ENCODE assay signal across 8 cellular contexts in the genomic region with DNA sequence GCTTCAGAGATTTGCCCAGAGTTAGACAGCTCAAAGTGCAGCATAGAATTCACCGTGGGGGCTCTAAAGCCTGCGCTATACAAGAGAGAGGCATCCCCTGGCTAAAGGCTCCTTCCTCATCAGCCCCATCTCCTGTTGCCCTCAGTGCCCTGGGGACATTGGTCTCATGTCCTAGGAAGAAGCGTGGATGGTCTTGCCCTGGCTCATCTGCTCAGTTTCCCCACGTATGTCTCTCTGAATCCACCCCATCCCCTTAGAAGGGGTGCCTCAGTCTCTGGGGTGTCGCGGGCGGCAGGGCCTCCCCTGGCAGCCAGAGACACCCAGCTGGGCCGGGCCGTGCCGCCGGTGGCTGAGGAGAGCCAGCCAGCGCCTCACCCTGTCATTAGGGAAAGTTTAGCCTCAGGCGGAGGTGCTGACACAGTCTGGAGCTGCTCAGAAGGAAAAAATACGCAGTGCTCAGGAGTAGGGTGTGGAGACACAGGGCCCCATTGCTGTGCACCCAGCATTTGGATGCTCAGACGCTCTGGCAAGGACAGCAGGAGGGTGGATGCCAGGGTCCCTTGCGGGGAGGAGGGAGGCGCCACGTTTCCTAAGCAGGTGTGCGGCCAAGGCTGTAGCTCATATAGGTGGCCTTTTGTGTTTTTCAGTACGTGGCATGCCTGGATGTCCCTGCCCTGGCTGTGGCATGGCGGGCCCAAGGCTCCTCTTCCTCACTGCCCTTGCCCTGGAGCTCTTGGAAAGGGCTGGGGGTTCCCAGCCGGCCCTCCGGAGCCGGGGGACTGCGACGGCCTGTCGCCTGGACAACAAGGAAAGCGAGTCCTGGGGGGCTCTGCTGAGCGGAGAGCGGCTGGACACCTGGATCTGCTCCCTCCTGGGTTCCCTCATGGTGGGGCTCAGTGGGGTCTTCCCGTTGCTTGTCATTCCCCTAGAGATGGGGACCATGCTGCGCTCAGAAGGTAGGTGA. TPM values are rescaled to one million over a fixed set of nuclear protein-coding genes. Genes with fewer than 3 reads are reported as not detected.
DNase-seq lines count a peak whose midpoint lies in the region; ATAC-seq and TF ChIP-seq lines count a peak whose summit lies in the region.

No MANE protein-coding gene starts in this region.

- in situ Hi-C loops in GM13976 (cut with MboI; ENCODE audit: low sequenced_read_pairs, unreplicated experiment), result no loop called here

- no peaks in the 10 kb centered on the region for H3K9me3 Mint-ChIP-seq in stimulated activated naive CD8-positive, alpha-beta T cell treated with anti-CD3 and anti-CD28 coated beads, Interleukin-15, Interleukin-2, amounts not matched to agents 100 ng/mL and 50 ng/mL, for 24 hours
- H3K9me3 Mint-ChIP-seq in MCF 10A (ENCODE audit: unreplicated experiment), result no peaks in the 10 kb centered on the region

- no peak for DNase-seq in stimulated activated naive CD8-positive, alpha-beta T cell treated with anti-CD3 and anti-CD28 coated beads, Interleukin-15, Interleukin-2, amounts not matched to agents 100 U/mL and 50 U/mL, for 24 hours
- DNase-seq in MCF 10A (ENCODE audit: unreplicated experiment) (peak; percentile 66), NCI-H82 treated with DMSO at 0.1 percent for 48 hours (lab: John Stamatoyannopoulos, UW; ENCODE audit: unreplicated experiment) (no peak), GM13976 (ENCODE audit: low spot score) (no peak), AML-193 (lab: John Stamatoyannopoulos, UW) (no peak)

- peaks cover 18% of the 10 kb centered on the region for H3K4me1 Mint-ChIP-seq in stimulated activated naive CD8-positive, alpha-beta T cell treated with anti-CD3 and anti-CD28 coated beads, Interleukin-15, Interleukin-2, amounts not matched to agents 100 ng/mL and 50 ng/mL, for 24 hours (ENCODE audit: low read depth)
- H3K4me1 Mint-ChIP-seq in MCF 10A (ENCODE audit: insufficient read depth, unreplicated experiment), result peaks cover 36% of the 10 kb centered on the region

- H3K27me3 Mint-ChIP-seq in stimulated activated naive CD8-positive, alpha-beta T cell treated with anti-CD3 and anti-CD28 coated beads, Interleukin-15, Interleukin-2, amounts not matched to agents 100 ng/mL and 50 ng/mL, for 24 hours, result no peaks in the 10 kb centered on the region
- no peaks in the 10 kb centered on the region for H3K27me3 Mint-ChIP-seq in MCF 10A (ENCODE audit: insufficient read depth, unreplicated experiment)

- no peak for ATAC-seq in stimulated activated naive CD8-positive, alpha-beta T cell treated with anti-CD3 and anti-CD28 coated beads, Interleukin-15, Interleukin-2, amounts not matched to agents 100 U/mL and 50 U/mL, for 24 hours
- no peak for ATAC-seq in GM19035 (IDR thresholded peaks at IDR 0.05; ENCODE audit: unreplicated experiment)

- peaks cover 0 to 2% of the 10 kb centered on the region in 2 donors for H3K36me3 ChIP-seq in mucosa of rectum (ENCODE audit: control insufficient read depth in 2 of 2, insufficient read depth in 2 of 2, low read length in 2 of 2)

- peaks cover 6% of the 10 kb centered on the region for H3K36me3 Mint-ChIP-seq in stimulated activated naive CD8-positive, alpha-beta T cell treated with anti-CD3 and anti-CD28 coated beads, Interleukin-15, Interleukin-2, amounts not matched to agents 100 ng/mL and 50 ng/mL, for 24 hours (ENCODE audit: low read depth)
- peaks cover 43% of the 10 kb centered on the region for H3K36me3 Mint-ChIP-seq in MCF 10A (ENCODE audit: insufficient read depth, unreplicated experiment)

- intact Hi-C loops in MCF 10A (cut with micrococcal nuclease), result loop anchor here (2.0 to 5.0 kb wide), 2 partner anchors 45 to 232 kb away; a partner anchor contains a TSS

- H3K27ac Mint-ChIP-seq in stimulated activated naive CD8-positive, alpha-beta T cell treated with anti-CD3 and anti-CD28 coated beads, Interleukin-15, Interleukin-2, amounts not matched to agents 100 ng/mL and 50 ng/mL, for 24 hours, result peak overlapping the region; percentile 93
- H3K27ac Mint-ChIP-seq in MCF 10A (ENCODE audit: low read depth, unreplicated experiment), result peak overlapping the region; percentile 98

- peak overlapping the region in 1 of 2 donors; percentile 66 for H3K9ac ChIP-seq in mucosa of rectum (ENCODE audit: low read depth in 1 of 2, low read length in 2 of 2)

- no peak for TF ChIP-seq CTCF in MCF 10A (IDR thresholded peaks at IDR 0.05; ENCODE audit: unreplicated experiment)
- no peak for TF ChIP-seq CTCF in GM13976 (IDR thresholded peaks at IDR 0.05; ENCODE audit: borderline replicate concordance, control extremely low read depth, extremely low read depth, insufficient read depth, missing control alignments)

- POLR2A ChIA-PET in MCF 10A (lab: Yijun Ruan, JAX), result interaction anchor here (0.5 to 5.9 kb wide), 17 partner anchors 9 to 423 kb away, joined by 3 to 75 read pairs (median 4); a partner anchor contains a TSS

- peak overlapping the region; percentile 90 for H3K4me3 Mint-ChIP-seq in stimulated activated naive CD8-positive, alpha-beta T cell treated with anti-CD3 and anti-CD28 coated beads, Interleukin-15, Interleukin-2, amounts not matched to agents 100 ng/mL and 50 ng/mL, for 24 hours
- H3K4me3 Mint-ChIP-seq in MCF 10A (ENCODE audit: unreplicated experiment), result peak overlapping the region; percentile 93

- H3K4me1 ChIP-seq in mucosa of rectum (ENCODE audit: control insufficient read depth in 2 of 2, insufficient read depth in 2 of 2, low read length in 2 of 2), result peaks cover 17 to 19% of the 10 kb centered on the region in 2 donors

- no peaks in the 10 kb centered on the region for H3K9me3 ChIP-seq in mucosa of rectum (ENCODE audit: control insufficient read depth in 2 of 2, low read length in 2 of 2)

- H3K27ac ChIP-seq in mucosa of rectum (ENCODE audit: low read depth in 2 of 2, low read length in 2 of 2), result peak overlapping the region in 1 of 2 donors; percentile 96

- BruUV-seq in MCF 10A (replicated peaks; lab: Mats Ljungman, UMichigan), result no TSS peak

- peak overlapping the region; percentile 68 to 82 for H3K4me3 ChIP-seq in mucosa of rectum (ENCODE audit: low read length in 2 of 2)

- CTCF ChIA-PET in MCF 10A (lab: Yijun Ruan, JAX), result interaction anchor here (0.6 to 1.6 kb wide), 14 partner anchors 15 to 583 kb away, joined by 3 to 7 read pairs (median 3); a partner anchor contains a TSS

- no peaks in the 10 kb centered on the region for H3K27me3 ChIP-seq in mucosa of rectum (ENCODE audit: control insufficient read depth in 2 of 2, insufficient read depth in 2 of 2, low read length in 2 of 2)

RNA-seq across cellular contexts. Expression of a gene that starts 1.3 kb away (rescaled TPM):
- 56.2 and 56.5 TPM in 2 replicates for total RNA-seq in MCF 10A (2022)

RNA-seq across cellular contexts. Expression of a gene that starts 16.5 kb away (rescaled TPM):
- total RNA-seq in MCF 10A (2022), result 162 and 194 TPM in 2 replicates

RNA-seq across cellular contexts. Expression of a gene that starts 31.4 kb away (rescaled TPM):
- total RNA-seq in MCF 10A (2022), result not detected in 2 replicates

RNA-seq across cellular contexts. Expression of a gene that starts 39.2 kb away (rescaled TPM):
- 0.51 and 0.64 TPM in 2 replicates for total RNA-seq in MCF 10A (2022)

RNA-seq across cellular contexts. Expression of a gene that starts 57.2 kb away (rescaled TPM):
- not detected in 2 replicates for total RNA-seq in MCF 10A (2022)
